Comparison of ENCODE assay signal across 1 cellular context in the genomic region with DNA sequence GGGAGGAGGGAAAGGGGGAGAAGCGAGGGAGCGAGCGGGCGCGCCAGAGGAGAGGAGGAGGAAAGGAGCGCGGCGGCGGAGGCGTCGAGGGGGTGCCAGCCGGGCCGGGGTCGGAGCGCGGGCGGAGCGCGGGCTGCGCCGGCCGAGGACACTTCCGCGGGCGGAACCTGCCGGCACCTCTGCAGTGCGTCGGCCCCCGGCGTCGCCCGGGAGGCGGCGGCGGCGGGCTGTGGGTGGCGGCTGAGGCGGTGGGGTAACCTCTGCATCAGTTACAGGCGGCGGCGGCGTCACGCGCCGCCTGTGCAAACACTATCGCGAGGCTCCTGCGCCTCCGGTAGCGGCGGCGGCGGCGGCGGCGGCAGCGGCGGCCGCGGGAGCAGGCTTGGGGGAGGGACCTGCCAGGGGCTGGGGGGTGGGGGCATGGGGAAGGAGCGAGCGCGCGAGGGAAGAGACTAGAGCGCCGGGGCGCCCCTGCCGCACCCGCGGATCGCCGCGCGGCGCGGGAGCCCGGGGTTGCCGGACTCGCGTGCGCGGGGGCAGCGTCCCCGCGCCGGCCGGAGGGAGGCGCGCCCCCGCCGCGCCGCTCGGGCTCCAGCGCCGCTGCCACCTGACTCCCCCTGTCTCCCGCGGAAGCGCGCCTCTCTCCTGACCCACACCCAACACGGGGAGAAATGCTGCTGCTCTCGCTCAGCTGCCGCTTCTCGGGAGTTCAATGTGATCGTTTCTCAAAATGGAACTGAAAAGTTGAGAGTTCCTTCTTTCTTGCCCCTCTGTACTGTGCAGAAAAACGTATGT.
A peak's percentile ranks its signal among the peaks of the same experiment; 100 is the strongest.
TF ChIP-seq lines count a peak whose summit lies in the region.

TSS of gene TLK1 (minus strand) at position 264 of the 795 bp plus-strand sequence. CDS start 465 bp downstream, outside the sequence.

TF ChIP-seq in GM12878, 131 proteins besides CTCF, POLR2A, EP300 and RAD21 (continued from another document and continues in another):
- TF ChIP-seq, protein P1, sequence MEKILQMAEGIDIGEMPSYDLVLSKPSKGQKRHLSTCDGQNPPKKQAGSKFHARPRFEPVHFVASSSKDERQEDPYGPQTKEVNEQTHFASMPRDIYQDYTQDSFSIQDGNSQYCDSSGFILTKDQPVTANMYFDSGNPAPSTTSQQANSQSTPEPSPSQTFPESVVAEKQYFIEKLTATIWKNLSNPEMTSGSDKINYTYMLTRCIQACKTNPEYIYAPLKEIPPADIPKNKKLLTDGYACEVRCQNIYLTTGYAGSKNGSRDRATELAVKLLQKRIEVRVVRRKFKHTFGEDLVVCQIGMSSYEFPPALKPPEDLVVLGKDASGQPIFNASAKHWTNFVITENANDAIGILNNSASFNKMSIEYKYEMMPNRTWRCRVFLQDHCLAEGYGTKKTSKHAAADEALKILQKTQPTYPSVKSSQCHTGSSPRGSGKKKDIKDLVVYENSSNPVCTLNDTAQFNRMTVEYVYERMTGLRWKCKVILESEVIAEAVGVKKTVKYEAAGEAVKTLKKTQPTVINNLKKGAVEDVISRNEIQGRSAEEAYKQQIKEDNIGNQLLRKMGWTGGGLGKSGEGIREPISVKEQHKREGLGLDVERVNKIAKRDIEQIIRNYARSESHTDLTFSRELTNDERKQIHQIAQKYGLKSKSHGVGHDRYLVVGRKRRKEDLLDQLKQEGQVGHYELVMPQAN (conservative IDR thresholded peaks at IDR 0.05): peak; percentile 74
- TF ChIP-seq ZBTB4 (CRISPR knock-in tag; IDR thresholded peaks at IDR 0.05) (no peak), TBL1XR1 (IDR thresholded peaks at IDR 0.05; ENCODE audit: low read depth, low read length) (no peak), RAD51 (IDR thresholded peaks at IDR 0.05) (no peak), GATAD2B (conservative IDR thresholded peaks at IDR 0.05; ENCODE audit: low read depth) (peak; percentile 87; the same call in 1 of the 2 replicates), CBX5 (IDR thresholded peaks at IDR 0.05; ENCODE audit: low read depth) (peak; percentile 44; the same call in 1 of the 2 replicates), KAT2A (conservative IDR thresholded peaks at IDR 0.05; ENCODE audit: control insufficient read depth, low read depth, low read length) (no peak), RELB (IDR thresholded peaks at IDR 0.05; ENCODE audit: low read depth) (no peak), ZSCAN29 (IDR thresholded peaks at IDR 0.05) (0 out of 2 replicates have a peak, but pooled peaks have one; percentile 17), FOXM1 (IDR thresholded peaks at IDR 0.05; ENCODE audit: low read depth, low read length) (no peak), MYB (IDR thresholded peaks at IDR 0.05; ENCODE audit: borderline replicate concordance, low read depth, low read length) (no peak), ZNF207 (IDR thresholded peaks at IDR 0.05; ENCODE audit: borderline replicate concordance) (no peak), MYC (IDR thresholded peaks at IDR 0.05; ENCODE audit: insufficient read depth, insufficient read length, insufficient replicate concordance, low read length, severe bottlenecking) (no peak), ELK1 (IDR thresholded peaks at IDR 0.05; ENCODE audit: low read depth, low read length) (no peak), SREBF2 (IDR thresholded peaks at IDR 0.05; ENCODE audit: low read length) (no peak), POU2F2 (IDR thresholded peaks at IDR 0.05; ENCODE audit: borderline replicate concordance, low read depth, low read length) (peak; percentile 42; the same call in 1 of the 3 replicates), FOS (IDR thresholded peaks at IDR 0.05; ENCODE audit: borderline replicate concordance, extremely low read depth, insufficient read length) (no peak), ZNF274 (IDR thresholded peaks at IDR 0.05; ENCODE audit: insufficient read depth, insufficient read length) (no peak), NBN (IDR thresholded peaks at IDR 0.05) (no peak; the same call in 1 of the 2 replicates)
- TF ChIP-seq, protein P2, sequence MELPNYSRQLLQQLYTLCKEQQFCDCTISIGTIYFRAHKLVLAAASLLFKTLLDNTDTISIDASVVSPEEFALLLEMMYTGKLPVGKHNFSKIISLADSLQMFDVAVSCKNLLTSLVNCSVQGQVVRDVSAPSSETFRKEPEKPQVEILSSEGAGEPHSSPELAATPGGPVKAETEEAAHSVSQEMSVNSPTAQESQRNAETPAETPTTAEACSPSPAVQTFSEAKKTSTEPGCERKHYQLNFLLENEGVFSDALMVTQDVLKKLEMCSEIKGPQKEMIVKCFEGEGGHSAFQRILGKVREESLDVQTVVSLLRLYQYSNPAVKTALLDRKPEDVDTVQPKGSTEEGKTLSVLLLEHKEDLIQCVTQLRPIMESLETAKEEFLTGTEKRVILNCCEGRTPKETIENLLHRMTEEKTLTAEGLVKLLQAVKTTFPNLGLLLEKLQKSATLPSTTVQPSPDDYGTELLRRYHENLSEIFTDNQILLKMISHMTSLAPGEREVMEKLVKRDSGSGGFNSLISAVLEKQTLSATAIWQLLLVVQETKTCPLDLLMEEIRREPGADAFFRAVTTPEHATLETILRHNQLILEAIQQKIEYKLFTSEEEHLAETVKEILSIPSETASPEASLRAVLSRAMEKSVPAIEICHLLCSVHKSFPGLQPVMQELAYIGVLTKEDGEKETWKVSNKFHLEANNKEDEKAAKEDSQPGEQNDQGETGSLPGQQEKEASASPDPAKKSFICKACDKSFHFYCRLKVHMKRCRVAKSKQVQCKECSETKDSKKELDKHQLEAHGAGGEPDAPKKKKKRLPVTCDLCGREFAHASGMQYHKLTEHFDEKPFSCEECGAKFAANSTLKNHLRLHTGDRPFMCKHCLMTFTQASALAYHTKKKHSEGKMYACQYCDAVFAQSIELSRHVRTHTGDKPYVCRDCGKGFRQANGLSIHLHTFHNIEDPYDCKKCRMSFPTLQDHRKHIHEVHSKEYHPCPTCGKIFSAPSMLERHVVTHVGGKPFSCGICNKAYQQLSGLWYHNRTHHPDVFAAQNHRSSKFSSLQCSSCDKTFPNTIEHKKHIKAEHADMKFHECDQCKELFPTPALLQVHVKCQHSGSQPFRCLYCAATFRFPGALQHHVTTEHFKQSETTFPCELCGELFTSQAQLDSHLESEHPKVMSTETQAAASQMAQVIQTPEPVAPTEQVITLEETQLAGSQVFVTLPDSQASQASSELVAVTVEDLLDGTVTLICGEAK (IDR thresholded peaks at IDR 0.05; ENCODE audit: borderline replicate concordance): no peak
- TF ChIP-seq, protein P3, sequence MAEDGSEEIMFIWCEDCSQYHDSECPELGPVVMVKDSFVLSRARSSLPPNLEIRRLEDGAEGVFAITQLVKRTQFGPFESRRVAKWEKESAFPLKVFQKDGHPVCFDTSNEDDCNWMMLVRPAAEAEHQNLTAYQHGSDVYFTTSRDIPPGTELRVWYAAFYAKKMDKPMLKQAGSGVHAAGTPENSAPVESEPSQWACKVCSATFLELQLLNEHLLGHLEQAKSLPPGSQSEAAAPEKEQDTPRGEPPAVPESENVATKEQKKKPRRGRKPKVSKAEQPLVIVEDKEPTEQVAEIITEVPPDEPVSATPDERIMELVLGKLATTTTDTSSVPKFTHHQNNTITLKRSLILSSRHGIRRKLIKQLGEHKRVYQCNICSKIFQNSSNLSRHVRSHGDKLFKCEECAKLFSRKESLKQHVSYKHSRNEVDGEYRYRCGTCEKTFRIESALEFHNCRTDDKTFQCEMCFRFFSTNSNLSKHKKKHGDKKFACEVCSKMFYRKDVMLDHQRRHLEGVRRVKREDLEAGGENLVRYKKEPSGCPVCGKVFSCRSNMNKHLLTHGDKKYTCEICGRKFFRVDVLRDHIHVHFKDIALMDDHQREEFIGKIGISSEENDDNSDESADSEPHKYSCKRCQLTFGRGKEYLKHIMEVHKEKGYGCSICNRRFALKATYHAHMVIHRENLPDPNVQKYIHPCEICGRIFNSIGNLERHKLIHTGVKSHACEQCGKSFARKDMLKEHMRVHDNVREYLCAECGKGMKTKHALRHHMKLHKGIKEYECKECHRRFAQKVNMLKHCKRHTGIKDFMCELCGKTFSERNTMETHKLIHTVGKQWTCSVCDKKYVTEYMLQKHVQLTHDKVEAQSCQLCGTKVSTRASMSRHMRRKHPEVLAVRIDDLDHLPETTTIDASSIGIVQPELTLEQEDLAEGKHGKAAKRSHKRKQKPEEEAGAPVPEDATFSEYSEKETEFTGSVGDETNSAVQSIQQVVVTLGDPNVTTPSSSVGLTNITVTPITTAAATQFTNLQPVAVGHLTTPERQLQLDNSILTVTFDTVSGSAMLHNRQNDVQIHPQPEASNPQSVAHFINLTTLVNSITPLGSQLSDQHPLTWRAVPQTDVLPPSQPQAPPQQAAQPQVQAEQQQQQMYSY (CRISPR knock-in tag; IDR thresholded peaks at IDR 0.05): no peak
- TF ChIP-seq, protein P4, sequence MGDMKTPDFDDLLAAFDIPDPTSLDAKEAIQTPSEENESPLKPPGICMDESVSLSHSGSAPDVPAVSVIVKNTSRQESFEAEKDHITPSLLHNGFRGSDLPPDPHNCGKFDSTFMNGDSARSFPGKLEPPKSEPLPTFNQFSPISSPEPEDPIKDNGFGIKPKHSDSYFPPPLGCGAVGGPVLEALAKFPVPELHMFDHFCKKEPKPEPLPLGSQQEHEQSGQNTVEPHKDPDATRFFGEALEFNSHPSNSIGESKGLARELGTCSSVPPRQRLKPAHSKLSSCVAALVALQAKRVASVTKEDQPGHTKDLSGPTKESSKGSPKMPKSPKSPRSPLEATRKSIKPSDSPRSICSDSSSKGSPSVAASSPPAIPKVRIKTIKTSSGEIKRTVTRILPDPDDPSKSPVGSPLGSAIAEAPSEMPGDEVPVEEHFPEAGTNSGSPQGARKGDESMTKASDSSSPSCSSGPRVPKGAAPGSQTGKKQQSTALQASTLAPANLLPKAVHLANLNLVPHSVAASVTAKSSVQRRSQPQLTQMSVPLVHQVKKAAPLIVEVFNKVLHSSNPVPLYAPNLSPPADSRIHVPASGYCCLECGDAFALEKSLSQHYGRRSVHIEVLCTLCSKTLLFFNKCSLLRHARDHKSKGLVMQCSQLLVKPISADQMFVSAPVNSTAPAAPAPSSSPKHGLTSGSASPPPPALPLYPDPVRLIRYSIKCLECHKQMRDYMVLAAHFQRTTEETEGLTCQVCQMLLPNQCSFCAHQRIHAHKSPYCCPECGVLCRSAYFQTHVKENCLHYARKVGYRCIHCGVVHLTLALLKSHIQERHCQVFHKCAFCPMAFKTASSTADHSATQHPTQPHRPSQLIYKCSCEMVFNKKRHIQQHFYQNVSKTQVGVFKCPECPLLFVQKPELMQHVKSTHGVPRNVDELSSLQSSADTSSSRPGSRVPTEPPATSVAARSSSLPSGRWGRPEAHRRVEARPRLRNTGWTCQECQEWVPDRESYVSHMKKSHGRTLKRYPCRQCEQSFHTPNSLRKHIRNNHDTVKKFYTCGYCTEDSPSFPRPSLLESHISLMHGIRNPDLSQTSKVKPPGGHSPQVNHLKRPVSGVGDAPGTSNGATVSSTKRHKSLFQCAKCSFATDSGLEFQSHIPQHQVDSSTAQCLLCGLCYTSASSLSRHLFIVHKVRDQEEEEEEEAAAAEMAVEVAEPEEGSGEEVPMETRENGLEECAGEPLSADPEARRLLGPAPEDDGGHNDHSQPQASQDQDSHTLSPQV (IDR thresholded peaks at IDR 0.05): no peak
